In the genomic region with DNA sequence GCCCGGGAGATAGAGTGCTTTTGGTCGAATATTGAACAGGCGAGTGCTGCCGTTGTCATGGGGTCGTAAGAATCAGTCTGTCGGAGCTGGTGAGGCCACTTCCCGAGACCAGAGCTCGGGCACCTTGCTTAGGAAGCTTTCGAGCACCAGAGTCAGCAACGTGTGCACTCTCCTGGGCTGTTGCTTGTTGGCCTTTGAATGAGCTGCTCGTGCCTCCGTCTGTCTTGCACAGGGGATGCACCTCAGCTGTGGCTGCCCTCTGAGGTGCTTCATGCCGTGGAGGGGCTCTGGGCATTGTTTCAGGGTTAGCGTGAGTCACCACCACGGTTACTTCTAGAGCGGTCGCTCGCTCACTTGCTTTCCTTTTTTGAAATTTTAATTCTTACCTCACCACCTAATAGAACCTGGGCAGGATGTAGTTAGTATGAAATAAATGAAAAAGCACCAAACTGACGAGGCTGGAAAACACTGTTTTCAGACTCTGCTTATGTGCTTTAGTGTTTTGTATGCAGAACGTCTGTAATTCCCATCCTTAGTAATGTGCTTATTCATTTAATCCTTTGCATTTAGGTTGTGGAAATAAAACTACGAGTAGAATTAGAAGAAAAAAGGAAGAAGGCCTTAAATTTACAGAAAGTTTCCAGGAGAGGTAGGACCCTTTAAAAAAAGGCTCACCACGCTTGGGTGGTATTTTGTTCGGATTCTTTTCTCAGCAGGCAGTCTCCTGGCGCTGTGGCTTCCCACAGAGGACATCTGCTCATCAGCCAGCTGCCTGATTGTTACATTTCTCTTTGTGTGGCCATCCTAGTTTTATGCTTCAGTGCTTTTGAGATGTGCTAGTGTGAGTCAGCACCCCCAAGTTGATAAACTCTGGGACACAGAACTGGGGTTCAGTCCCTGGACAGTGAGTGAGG, we compare ENCODE assay signal across 1 cellular context.
A peak's percentile ranks its signal among the peaks of the same experiment; 100 is the strongest.
TF ChIP-seq lines count a peak whose summit lies in the region.

No MANE protein-coding gene starts in this region.

TF ChIP-seq in H1, 55 proteins besides CTCF, POLR2A, EP300 and RAD21:
- TF ChIP-seq BRCA1 (IDR thresholded peaks at IDR 0.05; ENCODE audit: low read depth, low read length) (no peak), SP1 (IDR thresholded peaks at IDR 0.05; ENCODE audit: low read depth, low read length) (no peak; the same call in 1 of the 2 replicates), NANOG (IDR thresholded peaks at IDR 0.05; ENCODE audit: insufficient read depth, low read depth, low read length, poor library complexity, severe bottlenecking) (peak; percentile 40), ATF3 (IDR thresholded peaks at IDR 0.05; ENCODE audit: insufficient read depth, low read depth, low read length) (no peak), CHD7 (IDR thresholded peaks at IDR 0.05; ENCODE audit: insufficient replicate concordance, low read length) (peak; percentile 22), KDM5A (IDR thresholded peaks at IDR 0.05; ENCODE audit: low read length) (no peak), KDM4A (IDR thresholded peaks at IDR 0.05; ENCODE audit: low read depth, low read length, severe bottlenecking) (no peak), TBP (IDR thresholded peaks at IDR 0.05; ENCODE audit: low read depth, low read length) (no peak), EZH2 (IDR thresholded peaks at IDR 0.05; ENCODE audit: low read depth, low read length, severe bottlenecking) (no peak), JUND (IDR thresholded peaks at IDR 0.05; ENCODE audit: low read length) (peak; percentile 67; the same call in 1 of the 2 replicates), SIX5 (IDR thresholded peaks at IDR 0.05; ENCODE audit: low read depth, low read length) (no peak), CTBP2 (IDR thresholded peaks at IDR 0.05; ENCODE audit: borderline replicate concordance, insufficient read depth, insufficient read length, low read length) (no peak), SAP30 (IDR thresholded peaks at IDR 0.05; ENCODE audit: insufficient read depth, insufficient replicate concordance, low read length) (no peak), RBBP5 (IDR thresholded peaks at IDR 0.05; ENCODE audit: borderline replicate concordance, low read depth, low read length) (no peak), ASH2L (IDR thresholded peaks at IDR 0.05; ENCODE audit: low read length) (peak; percentile 54), CREB1 (IDR thresholded peaks at IDR 0.05) (no peak), PHF8 (conservative IDR thresholded peaks at IDR 0.05; ENCODE audit: low read depth, low read length) (no peak), NRF1 (IDR thresholded peaks at IDR 0.05; ENCODE audit: low read depth, low read length) (no peak), CHD2 (IDR thresholded peaks at IDR 0.05; ENCODE audit: low read length) (no peak), TAF1 (IDR thresholded peaks at IDR 0.05; ENCODE audit: low read depth, low read length) (no peak), POLR2AphosphoS5 (IDR thresholded peaks at IDR 0.05; ENCODE audit: low read depth, low read length) (0 out of 2 replicates have a peak, but pooled peaks have one; percentile 16), RFX5 (IDR thresholded peaks at IDR 0.05; ENCODE audit: borderline replicate concordance, low read depth, low read length) (no peak), SIN3A (conservative IDR thresholded peaks at IDR 0.05 in 1 of 2, IDR thresholded peaks at IDR 0.05 in 1 of 2; ENCODE audit: low read depth in 1 of 2, low read length in 2 of 2) (no peak), HDAC2 (IDR thresholded peaks at IDR 0.05; ENCODE audit: borderline replicate concordance in 1 of 2, low read depth in 2 of 2, low read length in 2 of 2) (peak; percentile 32 to 78; a peak in 2 of 4 replicates), POU5F1 (IDR thresholded peaks at IDR 0.05; ENCODE audit: low read depth, low read length) (no peak), MAFK (IDR thresholded peaks at IDR 0.05; ENCODE audit: low read depth, low read length) (peak; percentile 7; the same call in 1 of the 2 replicates), CHD1 (IDR thresholded peaks at IDR 0.05; ENCODE audit: low read depth, low read length) (no peak), BACH1 (IDR thresholded peaks at IDR 0.05; ENCODE audit: low read length) (no peak), TAF7 (optimal IDR thresholded peaks at IDR 0.05; ENCODE audit: borderline replicate concordance, low read depth, low read length) (no peak), CBX8 (IDR thresholded peaks at IDR 0.05; ENCODE audit: borderline replicate concordance, low read depth, low read length) (no peak), YY1 (IDR thresholded peaks at IDR 0.05; ENCODE audit: low read depth, low read length) (no peak), JUN (IDR thresholded peaks at IDR 0.05; ENCODE audit: low read depth, low read length) (no peak), RXRA (IDR thresholded peaks at IDR 0.05; ENCODE audit: insufficient read depth, low read depth, low read length) (no peak), MAX (IDR thresholded peaks at IDR 0.05) (no peak; the same call in 1 of the 2 replicates), SIRT6 (IDR thresholded peaks at IDR 0.05; ENCODE audit: low read length) (no peak), FOSL1 (IDR thresholded peaks at IDR 0.05; ENCODE audit: insufficient read depth, low read depth, low read length) (no peak), CBX5 (IDR thresholded peaks at IDR 0.05; ENCODE audit: low read depth, low read length) (no peak), TEAD4 (IDR thresholded peaks at IDR 0.05; ENCODE audit: low read depth, low read length) (peak; percentile 79), ZNF274 (IDR thresholded peaks at IDR 0.05; ENCODE audit: borderline replicate concordance, extremely low read depth, low read length) (no peak), SUZ12 (IDR thresholded peaks at IDR 0.05; ENCODE audit: low read length) (no peak), HDAC6 (IDR thresholded peaks at IDR 0.05; ENCODE audit: low read depth, low read length) (no peak), EGR1 (IDR thresholded peaks at IDR 0.05; ENCODE audit: borderline replicate concordance, low read depth, low read length) (no peak), KDM1A (IDR thresholded peaks at IDR 0.05; ENCODE audit: borderline replicate concordance, low read length) (no peak), SRF (IDR thresholded peaks at IDR 0.05; ENCODE audit: low read depth, low read length) (no peak), GABPA (IDR thresholded peaks at IDR 0.05; ENCODE audit: borderline replicate concordance, insufficient read depth, low read length) (no peak), SP4 (IDR thresholded peaks at IDR 0.05; ENCODE audit: low read length) (no peak), RNF2 (IDR thresholded peaks at IDR 0.05; ENCODE audit: borderline replicate concordance, low read depth, low read length, missing control alignments, poor library complexity, severe bottlenecking) (no peak), GTF2F1 (IDR thresholded peaks at IDR 0.05; ENCODE audit: borderline replicate concordance, low read depth, low read length) (no peak), SP2 (IDR thresholded peaks at IDR 0.05; ENCODE audit: low read length) (no peak), TCF12 (IDR thresholded peaks at IDR 0.05; ENCODE audit: low read depth, low read length) (peak; percentile 99), CEBPB (IDR thresholded peaks at IDR 0.05; ENCODE audit: low read depth, low read length) (no peak), BCL11A (IDR thresholded peaks at IDR 0.05; ENCODE audit: low read depth in 2 of 2, low read length in 2 of 2) (peak in 1 of 2 experiments; percentile 46)
- TF ChIP-seq, protein P1, sequence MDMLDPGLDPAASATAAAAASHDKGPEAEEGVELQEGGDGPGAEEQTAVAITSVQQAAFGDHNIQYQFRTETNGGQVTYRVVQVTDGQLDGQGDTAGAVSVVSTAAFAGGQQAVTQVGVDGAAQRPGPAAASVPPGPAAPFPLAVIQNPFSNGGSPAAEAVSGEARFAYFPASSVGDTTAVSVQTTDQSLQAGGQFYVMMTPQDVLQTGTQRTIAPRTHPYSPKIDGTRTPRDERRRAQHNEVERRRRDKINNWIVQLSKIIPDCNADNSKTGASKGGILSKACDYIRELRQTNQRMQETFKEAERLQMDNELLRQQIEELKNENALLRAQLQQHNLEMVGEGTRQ (IDR thresholded peaks at IDR 0.05; ENCODE audit: low read length) = no peak
- TF ChIP-seq, protein P2, sequence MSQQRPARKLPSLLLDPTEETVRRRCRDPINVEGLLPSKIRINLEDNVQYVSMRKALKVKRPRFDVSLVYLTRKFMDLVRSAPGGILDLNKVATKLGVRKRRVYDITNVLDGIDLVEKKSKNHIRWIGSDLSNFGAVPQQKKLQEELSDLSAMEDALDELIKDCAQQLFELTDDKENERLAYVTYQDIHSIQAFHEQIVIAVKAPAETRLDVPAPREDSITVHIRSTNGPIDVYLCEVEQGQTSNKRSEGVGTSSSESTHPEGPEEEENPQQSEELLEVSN (IDR thresholded peaks at IDR 0.05) = no peak
- TF ChIP-seq, protein P3, sequence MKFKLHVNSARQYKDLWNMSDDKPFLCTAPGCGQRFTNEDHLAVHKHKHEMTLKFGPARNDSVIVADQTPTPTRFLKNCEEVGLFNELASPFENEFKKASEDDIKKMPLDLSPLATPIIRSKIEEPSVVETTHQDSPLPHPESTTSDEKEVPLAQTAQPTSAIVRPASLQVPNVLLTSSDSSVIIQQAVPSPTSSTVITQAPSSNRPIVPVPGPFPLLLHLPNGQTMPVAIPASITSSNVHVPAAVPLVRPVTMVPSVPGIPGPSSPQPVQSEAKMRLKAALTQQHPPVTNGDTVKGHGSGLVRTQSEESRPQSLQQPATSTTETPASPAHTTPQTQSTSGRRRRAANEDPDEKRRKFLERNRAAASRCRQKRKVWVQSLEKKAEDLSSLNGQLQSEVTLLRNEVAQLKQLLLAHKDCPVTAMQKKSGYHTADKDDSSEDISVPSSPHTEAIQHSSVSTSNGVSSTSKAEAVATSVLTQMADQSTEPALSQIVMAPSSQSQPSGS (IDR thresholded peaks at IDR 0.05; ENCODE audit: low read length) = no peak
